Comparison of ENCODE assay signal across 39 cellular contexts in genomic region chr14:29426083-29426482, GRCh38.
"Had no signal": no experiment of that assay in that cellular context is flagged by ENCODE, and none has a peak within 500 bp of the region (broad histone marks: within the 10 kb centered on the region; RNA-seq: fewer than 3 reads in every experiment).

No MANE protein-coding gene starts in this region.

- FAIRE-seq: astrocyte, bronchial epithelial cell had no signal

- H3K27ac ChIP-seq: adrenal gland, ascending aorta, body of pancreas, brain microvascular endothelial cell, breast epithelium, cardiac muscle cell had no signal

- ATAC-seq: activated naive CD4-positive, alpha-beta T cell treated with anti-CD3 and anti-CD28 coated beads, Interleukin-2, amount 50 U/mL, for 72 hours; activated naive CD8-positive, alpha-beta T cell treated with anti-CD3 and anti-CD28 coated beads, Interleukin-2, amount 50 U/mL, for 24 hours; activated T-cell treated with anti-CD3 and anti-CD28 coated beads, Interleukin-2, amount 50 U/mL, for 4 hours; activated T-cell treated with anti-CD3 and anti-CD28 coated beads, Interleukin-2, amount 50 U/mL, for 72 hours; activated T-helper 17 cell treated with anti-CD3 and anti-CD28 coated beads, Interleukin-2, amount 50 U/mL, for 72 hours; body of pancreas had no signal

- H3K36me3 Mint-ChIP-seq: activated naive CD4-positive, alpha-beta T cell treated with anti-CD3 and anti-CD28 coated beads, Interleukin-2, amount 10 ng/mL, durations not matched to agents 7 days and 5 days; activated naive CD4-positive, alpha-beta T cell treated with anti-CD3 and anti-CD28 coated beads, Interleukin-2, amount 50 U/mL, for 72 hours; activated naive CD8-positive, alpha-beta T cell; activated naive CD8-positive, alpha-beta T cell treated with anti-CD3 and anti-CD28 coated beads for 36 hours; activated naive CD8-positive, alpha-beta T cell treated with anti-CD3 and anti-CD28 coated beads, Interleukin-2, amount 10 ng/mL, durations not matched to agents 7 days and 5 days; brain had no signal

- H3K36me3 ChIP-seq: adrenal gland, ascending aorta, brain microvascular endothelial cell, breast epithelium, cardiac muscle cell had no signal

- H3K4me3 Mint-ChIP-seq: activated naive CD4-positive, alpha-beta T cell treated with anti-CD3 and anti-CD28 coated beads for 36 hours; activated naive CD4-positive, alpha-beta T cell treated with anti-CD3 and anti-CD28 coated beads, Interleukin-2, amount 10 ng/mL, durations not matched to agents 7 days and 5 days; activated naive CD4-positive, alpha-beta T cell treated with anti-CD3 and anti-CD28 coated beads, Interleukin-2, amount 50 U/mL, for 24 hours; activated naive CD8-positive, alpha-beta T cell; activated naive CD8-positive, alpha-beta T cell treated with anti-CD3 and anti-CD28 coated beads for 36 hours; activated naive CD8-positive, alpha-beta T cell treated with anti-CD3 and anti-CD28 coated beads, Interleukin-2, amount 10 ng/mL, durations not matched to agents 7 days and 5 days; activated naive CD8-positive, alpha-beta T cell treated with anti-CD3 and anti-CD28 coated beads, Interleukin-2, amount 50 U/mL, for 24 hours; activated T-cell treated with anti-CD3 and anti-CD28 coated beads, Interleukin-2, amount 50 U/mL, for 24 hours; activated T-cell treated with anti-CD3 and anti-CD28 coated beads, Interleukin-2, amount 50 U/mL, for 4 hours; activated T-cell treated with anti-CD3 and anti-CD28 coated beads, Interleukin-2, amount 50 U/mL, for 72 hours; activated T-helper 1 cell treated with anti-CD3 and anti-CD28 coated beads, Interleukin-12 subunit alpha, Interleukin-12 subunit beta, Interleukin-2, Interleukin-4 antibody, amounts not matched to agents 30 ng/mL and 10 ng/mL and 1 ng/mL, durations not matched to agents 14 hours and 24 hours and 36 hours; activated T-helper 17 cell treated with anti-CD3 and anti-CD28 coated beads, Interleukin-2, amount 50 U/mL, for 72 hours; brain; central memory CD8-positive, alpha-beta T cell had no signal

- H3K9me3 ChIP-seq: adrenal gland, ascending aorta, body of pancreas, breast epithelium had no signal

- DNase-seq: activated effector memory CD4-positive, alpha-beta T cell treated with anti-CD3 and anti-CD28 coated beads, Interleukin-2, amount 50 U/mL, for 16 hours; activated effector memory CD4-positive, alpha-beta T cell treated with Interleukin-2 at 50 U/mL for 16 hours; activated gamma-delta T cell; activated gamma-delta T cell treated with Interleukin-2 at 50 U/mL for 16 hours; activated naive CD4-positive, alpha-beta T cell; activated naive CD4-positive, alpha-beta T cell treated with anti-CD3 and anti-CD28 coated beads for 36 hours; activated naive CD4-positive, alpha-beta T cell treated with anti-CD3 and anti-CD28 coated beads, Interleukin-2, amount 10 ng/mL, durations not matched to agents 7 days and 5 days; activated naive CD4-positive, alpha-beta T cell treated with anti-CD3 and anti-CD28 coated beads, Interleukin-2, amount 50 U/mL, for 16 hours; activated naive CD4-positive, alpha-beta T cell treated with Interleukin-2 at 50 U/mL for 16 hours; activated naive CD8-positive, alpha-beta T cell treated with anti-CD3 and anti-CD28 coated beads for 36 hours; activated naive CD8-positive, alpha-beta T cell treated with anti-CD3 and anti-CD28 coated beads, Interleukin-2, amount 10 ng/mL, durations not matched to agents 7 days and 5 days; activated naive CD8-positive, alpha-beta T cell treated with anti-CD3 and anti-CD28 coated beads, Interleukin-2, amount 50 U/mL, for 24 hours; activated T-cell treated with anti-CD3 and anti-CD28 coated beads for 4 hours; activated T-cell treated with anti-CD3 and anti-CD28 coated beads, Interleukin-2, amount 50 U/mL, for 1 hour; activated T-cell treated with anti-CD3 and anti-CD28 coated beads, Interleukin-2, amount 50 U/mL, for 24 hours; activated T-cell treated with anti-CD3 and anti-CD28 coated beads, Interleukin-2, amount 50 U/mL, for 4 hours; activated T-cell treated with anti-CD3 and anti-CD28 coated beads, Interleukin-2, amount 50 U/mL, for 48 hours; activated T-cell treated with anti-CD3 and anti-CD28 coated beads, Interleukin-2, amount 50 U/mL, for 72 hours; adrenal gland; amniotic stem cell; amygdala; aorta; body of pancreas; brain microvascular endothelial cell; central memory CD4-positive, alpha-beta T cell; cerebellar nuclear complex had no signal

- H3K4me1 Mint-ChIP-seq: activated naive CD4-positive, alpha-beta T cell treated with anti-CD3 and anti-CD28 coated beads, Interleukin-2, amount 10 ng/mL, durations not matched to agents 7 days and 5 days; activated naive CD4-positive, alpha-beta T cell treated with anti-CD3 and anti-CD28 coated beads, Interleukin-2, amount 50 U/mL, for 24 hours; activated naive CD8-positive, alpha-beta T cell treated with anti-CD3 and anti-CD28 coated beads for 36 hours; activated naive CD8-positive, alpha-beta T cell treated with anti-CD3 and anti-CD28 coated beads, Interleukin-2, amount 10 ng/mL, durations not matched to agents 7 days and 5 days; activated naive CD8-positive, alpha-beta T cell treated with anti-CD3 and anti-CD28 coated beads, Interleukin-2, amount 50 U/mL, for 24 hours; activated T-helper 17 cell treated with anti-CD3 and anti-CD28 coated beads, Interleukin-2, amount 50 U/mL, for 72 hours; central memory CD8-positive, alpha-beta T cell had no signal

- H3K4me1 ChIP-seq: adrenal gland, ascending aorta, body of pancreas, breast epithelium had no signal

- H3K27me3 Mint-ChIP-seq: activated naive CD4-positive, alpha-beta T cell treated with anti-CD3 and anti-CD28 coated beads, Interleukin-2, amount 10 ng/mL, durations not matched to agents 7 days and 5 days; activated naive CD4-positive, alpha-beta T cell treated with anti-CD3 and anti-CD28 coated beads, Interleukin-2, amount 50 U/mL, for 24 hours; activated naive CD8-positive, alpha-beta T cell; activated naive CD8-positive, alpha-beta T cell treated with anti-CD3 and anti-CD28 coated beads for 36 hours; activated naive CD8-positive, alpha-beta T cell treated with anti-CD3 and anti-CD28 coated beads, Interleukin-2, amount 10 ng/mL, durations not matched to agents 7 days and 5 days; activated naive CD8-positive, alpha-beta T cell treated with anti-CD3 and anti-CD28 coated beads, Interleukin-2, amount 50 U/mL, for 24 hours; activated T-cell treated with anti-CD3 and anti-CD28 coated beads, Interleukin-2, amount 50 U/mL, for 24 hours; activated T-helper 17 cell treated with anti-CD3 and anti-CD28 coated beads, Interleukin-2, amount 50 U/mL, for 72 hours; brain; central memory CD8-positive, alpha-beta T cell had no signal

- H3K27ac Mint-ChIP-seq: activated naive CD4-positive, alpha-beta T cell treated with anti-CD3 and anti-CD28 coated beads for 36 hours; activated naive CD4-positive, alpha-beta T cell treated with anti-CD3 and anti-CD28 coated beads, Interleukin-2, amount 10 ng/mL, durations not matched to agents 7 days and 5 days; activated naive CD4-positive, alpha-beta T cell treated with anti-CD3 and anti-CD28 coated beads, Interleukin-2, amount 50 U/mL, for 24 hours; activated naive CD4-positive, alpha-beta T cell treated with anti-CD3 and anti-CD28 coated beads, Interleukin-2, amount 50 U/mL, for 72 hours; activated naive CD8-positive, alpha-beta T cell; activated naive CD8-positive, alpha-beta T cell treated with anti-CD3 and anti-CD28 coated beads for 36 hours; activated naive CD8-positive, alpha-beta T cell treated with anti-CD3 and anti-CD28 coated beads, Interleukin-2, amount 10 ng/mL, durations not matched to agents 7 days and 5 days; activated naive CD8-positive, alpha-beta T cell treated with anti-CD3 and anti-CD28 coated beads, Interleukin-2, amount 50 U/mL, for 24 hours; activated T-cell treated with anti-CD3 and anti-CD28 coated beads, Interleukin-2, amount 50 U/mL, for 24 hours; activated T-cell treated with anti-CD3 and anti-CD28 coated beads, Interleukin-2, amount 50 U/mL, for 72 hours; activated T-helper 1 cell treated with anti-CD3 and anti-CD28 coated beads, Interleukin-12 subunit alpha, Interleukin-12 subunit beta, Interleukin-2, Interleukin-4 antibody, amounts not matched to agents 30 ng/mL and 10 ng/mL and 1 ng/mL, durations not matched to agents 14 hours and 24 hours and 36 hours; activated T-helper 17 cell treated with anti-CD3 and anti-CD28 coated beads, Interleukin-2, amount 50 U/mL, for 72 hours; activated T-helper 2 cell treated with anti-CD3 and anti-CD28 coated beads, Interferon-gamma antibody, Interleukin-2, Interleukin-4, amounts not matched to agents 10 μg/mL and 5 μg/mL and 100 μg/mL, durations not matched to agents 14 hours and 24 hours and 36 hours had no signal

- H3K27me3 ChIP-seq: adrenal gland, ascending aorta, body of pancreas, brain microvascular endothelial cell, breast epithelium, cardiac muscle cell had no signal

- H3K4me3 ChIP-seq: adrenal gland, ascending aorta, body of pancreas, breast epithelium, cardiac muscle cell had no signal
